9 cellular contexts compared by ENCODE assay signal in the genomic region with DNA sequence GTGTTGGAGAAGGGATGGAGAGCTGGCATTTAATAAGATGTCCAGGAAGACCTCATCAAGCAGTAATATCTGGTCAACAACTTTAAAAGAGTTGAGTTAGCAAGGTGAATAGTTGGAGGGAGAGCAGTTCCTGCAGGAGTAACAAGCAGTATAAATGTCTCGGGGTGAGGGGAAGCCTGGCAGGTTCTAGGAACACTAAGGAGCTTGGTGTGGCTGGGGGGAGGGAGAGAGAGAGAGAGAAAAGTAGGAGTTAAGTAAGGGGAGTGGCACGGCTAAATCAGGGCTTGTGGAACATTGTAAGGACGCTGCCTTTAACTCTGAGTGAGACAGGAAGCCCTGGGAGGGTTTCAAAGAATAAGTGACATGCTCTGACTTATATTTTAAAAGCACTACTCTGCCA. TPM values are rescaled to one million over a fixed set of nuclear protein-coding genes. Genes with fewer than 3 reads are reported as not detected.
"Had no signal": no experiment of that assay in that cellular context is flagged by ENCODE, and none has a peak within 500 bp of the region (broad histone marks: within the 10 kb centered on the region; RNA-seq: fewer than 3 reads in every experiment).

No MANE protein-coding gene starts in this region.

- H3K27ac ChIP-seq: GM23248, HL-60, KMS-11 had no signal

- H3K4me2 ChIP-seq: KMS-11 had no signal

- H3K4me3 Mint-ChIP-seq: H9, IgD-negative memory B cell had no signal

- H2AFZ ChIP-seq: GM23248 had no signal

- H3K27ac Mint-ChIP-seq: IgD-negative memory B cell had no signal

- ATAC-seq: HepG2 had no signal

- H3K9ac ChIP-seq: GM23248, KMS-11 had no signal

- DNase-seq: GM23248, H9, HCEC 1CT, KBM-7 had no signal

- H3K4me3 ChIP-seq: GM23248 had no signal

- H3K9me3 Mint-ChIP-seq: H9, IgD-negative memory B cell had no signal

- H3K36me3 Mint-ChIP-seq: IgD-negative memory B cell had no signal

RNA-seq across cellular contexts. Expression of a gene that starts 22.0 kb away (rescaled TPM):
- total RNA-seq: GM23248, H1, H9, HepG2 had no signal
- polyA plus RNA-seq: H1, IgD-negative memory B cell had no signal
